In the genomic region with DNA sequence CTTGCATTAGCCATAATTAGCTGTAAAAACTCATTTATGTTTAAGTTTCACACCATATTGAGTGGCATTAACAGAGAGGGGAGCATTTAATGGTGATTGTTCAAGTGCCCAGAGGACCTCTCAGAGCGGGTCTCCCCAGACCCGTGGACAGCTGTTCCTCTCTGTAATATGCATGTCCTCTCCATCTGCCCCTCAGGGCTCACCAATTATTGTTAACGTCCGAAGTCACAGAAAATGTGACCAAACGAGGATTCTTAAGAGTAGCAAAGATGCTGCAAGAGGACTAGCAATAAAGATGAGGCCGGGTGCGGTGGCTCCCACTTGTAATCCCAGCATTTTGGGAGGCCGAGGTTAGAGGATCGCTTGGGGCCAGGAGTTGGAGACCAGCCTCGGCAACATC, we compare ENCODE assay signal across 23 cellular contexts.
"Had no signal": no experiment of that assay in that cellular context is flagged by ENCODE, and none has a peak within 500 bp of the region (broad histone marks: within the 10 kb centered on the region; RNA-seq: fewer than 3 reads in every experiment).

No MANE protein-coding gene starts in this region.

- ATAC-seq: effector memory CD8-positive, alpha-beta T cell; heart left ventricle; left lung; mucosa of descending colon; natural killer cell treated with Interleukin-12 subunit alpha and Interleukin-12 subunit beta and Interleukin-15 and Interleukin-18, amount 100 ng/mL, for 72 hours; stimulated activated naive B cell treated with anti-CD40 and anti-IgM and Interleukin-4, amounts not matched to agents 10 μg/mL and 1 μg/mL and 100 μg/mL, for 72 hours had no signal

- H3K27me3 Mint-ChIP-seq: effector memory CD8-positive, alpha-beta T cell; naive B cell; natural killer cell treated with Interleukin-12 subunit alpha and Interleukin-12 subunit beta and Interleukin-15 and Interleukin-18, amount 100 ng/mL, for 72 hours; progenitor cell of endocrine pancreas; stimulated activated naive B cell treated with anti-CD40 and anti-IgM and Interleukin-4, amounts not matched to agents 10 μg/mL and 1 μg/mL and 100 μg/mL, for 72 hours; stimulated activated naive CD8-positive, alpha-beta T cell treated with anti-CD3 and anti-CD28 coated beads, Interleukin-15, Interleukin-2, amounts not matched to agents 100 ng/mL and 50 ng/mL, for 24 hours had no signal

- H3K9me3 Mint-ChIP-seq: effector memory CD8-positive, alpha-beta T cell had no signal

- H3K27me3 ChIP-seq: heart left ventricle, hepatocyte, left lung, neutrophil, right lobe of liver, tibial nerve, upper lobe of left lung had no signal

- H3K9me3 ChIP-seq: neutrophil had no signal

- H3K4me3 Mint-ChIP-seq: effector memory CD8-positive, alpha-beta T cell; mesothelial cell of epicardium; naive B cell; natural killer cell treated with Interleukin-12 subunit alpha and Interleukin-12 subunit beta and Interleukin-15 and Interleukin-18, amount 100 ng/mL, for 72 hours; neural crest cell; stimulated activated naive B cell treated with anti-CD40 and anti-IgM and Interleukin-4, amounts not matched to agents 10 μg/mL and 1 μg/mL and 100 μg/mL, for 72 hours; stimulated activated naive CD8-positive, alpha-beta T cell treated with anti-CD3 and anti-CD28 coated beads, Interleukin-15, Interleukin-2, amounts not matched to agents 100 ng/mL and 50 ng/mL, for 24 hours had no signal

- H3K36me3 ChIP-seq: heart left ventricle, right lobe of liver, upper lobe of left lung had no signal

- H3K4me1 Mint-ChIP-seq: neural crest cell had no signal

- H3K27ac Mint-ChIP-seq: effector memory CD8-positive, alpha-beta T cell; mesothelial cell of epicardium; naive B cell; natural killer cell treated with Interleukin-12 subunit alpha and Interleukin-12 subunit beta and Interleukin-15 and Interleukin-18, amount 100 ng/mL, for 72 hours; progenitor cell of endocrine pancreas; stimulated activated naive B cell treated with anti-CD40 and anti-IgM and Interleukin-4, amounts not matched to agents 10 μg/mL and 1 μg/mL and 100 μg/mL, for 72 hours; stimulated activated naive CD8-positive, alpha-beta T cell treated with anti-CD3 and anti-CD28 coated beads, Interleukin-15, Interleukin-2, amounts not matched to agents 100 ng/mL and 50 ng/mL, for 24 hours had no signal

- H3K27ac ChIP-seq: heart left ventricle, hepatocyte, left lung, parathyroid adenoma, right lobe of liver, thoracic aorta, tibial nerve, upper lobe of left lung had no signal

- H3K4me3 ChIP-seq: heart left ventricle, hepatocyte, left lung, mucosa of descending colon, right lobe of liver, thoracic aorta, tibial nerve, upper lobe of left lung had no signal

- H3K4me1 ChIP-seq: left lung, parathyroid adenoma, right lobe of liver, tibial nerve, upper lobe of left lung had no signal

- DNase-seq: cortex of kidney; effector memory CD8-positive, alpha-beta T cell; heart left ventricle; kidney; left lung; mucosa of descending colon; naive B cell; right lobe of liver; small intestine; stimulated activated CD4-positive, alpha-beta T cell treated with anti-CD3 and anti-CD28 coated beads, Interleukin-15, amount 100 ng/mL, for 24 hours; stimulated activated CD4-positive, alpha-beta T cell treated with anti-CD3 and anti-CD28 coated beads, Interleukin-2, amount 100 ng/mL, for 48 hours; stimulated activated naive B cell treated with anti-CD40 and anti-IgM and Interleukin-4, amounts not matched to agents 10 μg/mL and 1 μg/mL and 100 μg/mL, for 72 hours; upper lobe of left lung had no signal
